In the genomic region with DNA sequence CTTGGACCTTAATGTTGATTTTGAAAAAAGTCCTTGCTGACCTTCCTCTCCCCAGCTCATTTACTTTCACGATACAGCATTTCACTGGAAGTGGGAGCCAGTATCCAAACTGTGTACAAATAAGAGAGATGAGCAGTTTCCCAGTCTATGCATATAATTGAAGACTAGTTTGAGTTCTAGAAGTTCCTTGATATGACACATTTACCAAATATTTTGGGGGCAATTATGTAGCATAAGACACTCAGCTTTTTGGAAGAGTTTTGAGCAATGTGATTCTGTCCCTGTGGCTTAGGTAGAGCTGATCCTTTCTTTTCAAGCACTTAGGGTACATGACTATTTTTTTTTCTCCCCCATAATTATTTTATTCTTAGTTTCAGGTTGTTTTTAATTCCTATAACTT, we compare ENCODE assay signal across 1 cellular context.
TF ChIP-seq lines count a peak whose summit lies in the region.

No MANE protein-coding gene starts in this region.

TF ChIP-seq in IMR-90, 13 proteins besides CTCF, POLR2A, EP300 and RAD21:
- TF ChIP-seq MAZ (IDR thresholded peaks at IDR 0.05; ENCODE audit: borderline replicate concordance, low read depth, low read length), result no peak
- no peak for TF ChIP-seq MAFK (IDR thresholded peaks at IDR 0.05; ENCODE audit: low read depth, low read length)
- TF ChIP-seq CHD1 (IDR thresholded peaks at IDR 0.05; ENCODE audit: low read depth, low read length), result no peak
- TF ChIP-seq BHLHE40 (IDR thresholded peaks at IDR 0.05; ENCODE audit: low read depth, low read length), result no peak
